In genomic region chr21:42975886-42976608, GRCh38 we compare ENCODE assay signal across 8 cellular contexts. TPM values are rescaled to one million over a fixed set of nuclear protein-coding genes. Genes with fewer than 3 reads are reported as not detected.
A peak's percentile ranks its signal among the peaks of the same experiment; 100 is the strongest.
DNase-seq lines count a peak whose midpoint lies in the region; ATAC-seq and TF ChIP-seq lines count a peak whose summit lies in the region.

No MANE protein-coding gene starts in this region.

- DNase-seq in activated B cell treated with CpG ODN at 0.5 μM for 24 hours (no peak), left ventricle myocardium inferior (no peak), smooth muscle cell (lab: John Stamatoyannopoulos, UW; ENCODE audit: unreplicated experiment) (no peak), activated gamma-delta T cell (lab: John Stamatoyannopoulos, UW) (no peak), DMS53 treated with DMSO at 0.1 percent for 48 hours (lab: John Stamatoyannopoulos, UW; ENCODE audit: unreplicated experiment) (no peak), A172 (ENCODE audit: low spot score) (no peak)

- H3K79me2 ChIP-seq in smooth muscle cell (ENCODE audit: low read depth), result peaks cover 57% of the 10 kb centered on the region

- H3K36me3 ChIP-seq in HUES48 (ENCODE audit: control insufficient read depth, insufficient read depth, low read length) (peaks cover 17% of the 10 kb centered on the region), left ventricle myocardium inferior (no peaks in the 10 kb centered on the region), smooth muscle cell (ENCODE audit: low read depth) (no peaks in the 10 kb centered on the region)

- no peak for TF ChIP-seq CTCF in activated B cell treated with CpG ODN at 0.5 μM for 24 hours (IDR thresholded peaks at IDR 0.05)
- TF ChIP-seq CTCF in left ventricle myocardium inferior (IDR thresholded peaks at IDR 0.05; ENCODE audit: borderline replicate concordance), result no peak
- no peak for TF ChIP-seq CTCF in smooth muscle cell (IDR thresholded peaks at IDR 0.05; ENCODE audit: borderline replicate concordance, insufficient read depth, poor library complexity, severe bottlenecking)

- H3F3A ChIP-seq in smooth muscle cell (ENCODE audit: low read depth), result peaks cover 16% of the 10 kb centered on the region

- peak overlapping the region; percentile 89 for H3K4me3 Mint-ChIP-seq in activated B cell treated with CpG ODN at 0.5 μM for 24 hours

- CTCF ChIA-PET in activated B cell treated with CpG ODN at 0.5 μM for 24 hours (lab: Charles Lee), result no interaction called here

- H3K4me1 ChIP-seq in HUES48 (ENCODE audit: control insufficient read depth, insufficient read depth, low read length) (peaks cover 45% of the 10 kb centered on the region), left ventricle myocardium inferior (peaks cover 30% of the 10 kb centered on the region), smooth muscle cell (ENCODE audit: low read depth) (peaks cover 16% of the 10 kb centered on the region)

- H3K9ac ChIP-seq in HUES48 (ENCODE audit: low read depth, low read length) (peak overlapping the region; percentile 77), smooth muscle cell (ENCODE audit: low read depth) (peak overlapping the region; percentile 90)

- H3K27me3 ChIP-seq in HUES48 (ENCODE audit: control insufficient read depth, insufficient read depth, low read length) (no peaks in the 10 kb centered on the region), left ventricle myocardium inferior (ENCODE audit: low read depth) (no peaks in the 10 kb centered on the region), smooth muscle cell (ENCODE audit: low read depth) (no peaks in the 10 kb centered on the region)

- H3K27me3 Mint-ChIP-seq in activated B cell treated with CpG ODN at 0.5 μM for 24 hours, result no peaks in the 10 kb centered on the region

- intact Hi-C loops in activated B cell treated with CpG ODN at 0.5 μM for 24 hours (cut with micrococcal nuclease) (loop anchor here (2.0 to 10.0 kb wide), 3 partner anchors 51 to 1037 kb away; partner anchors contain the start of genes ERVH48-1, PDXK and TRAPPC10), left ventricle myocardium inferior (cut with micrococcal nuclease) (no loop called here)

- 32% methylated on average over 6 of the region's 6 CpGs for WGBS in smooth muscle cell (ENCODE audit: low lambda C conversion rate)

- H3K4me1 Mint-ChIP-seq in activated B cell treated with CpG ODN at 0.5 μM for 24 hours, result peaks cover 36% of the 10 kb centered on the region

- peaks cover 14% of the 10 kb centered on the region for H4K20me1 ChIP-seq in smooth muscle cell (ENCODE audit: low read depth)

- H3K4me2 ChIP-seq in smooth muscle cell, result peak overlapping the region; percentile 90

- H3K27ac Mint-ChIP-seq in activated B cell treated with CpG ODN at 0.5 μM for 24 hours, result peak overlapping the region; percentile 86

- ATAC-seq in activated B cell treated with CpG ODN at 0.5 μM for 24 hours (ENCODE audit: low read depth) (no peak), HG02623 (IDR thresholded peaks at IDR 0.05; ENCODE audit: unreplicated experiment) (no peak)

- no peaks in the 10 kb centered on the region for H3K9me3 ChIP-seq in HUES48 (ENCODE audit: control insufficient read depth, insufficient read depth, low read length)
- H3K9me3 ChIP-seq in left ventricle myocardium inferior (replicated peaks), result no peaks in the 10 kb centered on the region
- no peaks in the 10 kb centered on the region for H3K9me3 ChIP-seq in smooth muscle cell (replicated peaks; ENCODE audit: low read depth)

- peaks cover 10% of the 10 kb centered on the region for H3K36me3 Mint-ChIP-seq in activated B cell treated with CpG ODN at 0.5 μM for 24 hours (ENCODE audit: low read depth)

- POLR2A ChIA-PET in activated B cell treated with CpG ODN at 0.5 μM for 24 hours (lab: Charles Lee), result no interaction called here

- H2AFZ ChIP-seq in smooth muscle cell (ENCODE audit: low read depth), result no peak overlapping the region

- peak overlapping the region; percentile 95 for H3K27ac ChIP-seq in HUES48 (ENCODE audit: low read depth, low read length)
- peak overlapping the region; percentile 100 for H3K27ac ChIP-seq in left ventricle myocardium inferior (replicated peaks)
- H3K27ac ChIP-seq in smooth muscle cell (ENCODE audit: low read depth), result peak overlapping the region; percentile 90

- H3K4me3 ChIP-seq in HUES48 (ENCODE audit: low read depth, low read length) (peak overlapping the region; percentile 69), left ventricle myocardium inferior (peak overlapping the region; percentile 73), smooth muscle cell (peak overlapping the region; percentile 73)

- H3K9me3 Mint-ChIP-seq in activated B cell treated with CpG ODN at 0.5 μM for 24 hours, result no peaks in the 10 kb centered on the region

RNA-seq across cellular contexts. Expression of gene PKNOX1, which starts 1.7 kb away (rescaled TPM):
- total RNA-seq in activated B cell treated with CpG ODN at 0.5 μM for 24 hours, result 13.3 and 15.6 TPM in 2 replicates
- 9.7 TPM for total RNA-seq in left ventricle myocardium inferior
- 12.4 and 28.5 TPM in 2 replicates for total RNA-seq in smooth muscle cell
- polyA plus RNA-seq in smooth muscle cell, result 20.4 and 20.8 TPM in 2 replicates
- total RNA-seq in A172 (2014; rRNA removed; shearing (Covaris generic)), result 17.3 and 19.1 TPM in 2 replicates

RNA-seq across cellular contexts. Expression of gene ERVH48-1, which starts 50.6 kb away (rescaled TPM):
- total RNA-seq in activated B cell treated with CpG ODN at 0.5 μM for 24 hours, result not detected in 2 replicates
- total RNA-seq in left ventricle myocardium inferior, result not detected
- 7.5 and 7.6 TPM in 2 replicates for total RNA-seq in smooth muscle cell
- polyA plus RNA-seq in smooth muscle cell, result 6.8 and 9.8 TPM in 2 replicates
- not detected in 2 replicates for total RNA-seq in A172 (2014; rRNA removed; shearing (Covaris generic))
